Comparison of ENCODE assay signal across 2 cellular contexts in genomic region chr6:10486215-10486614, GRCh38.
TF ChIP-seq lines count a peak whose summit lies in the region.

No MANE protein-coding gene starts in this region.

TF ChIP-seq in H1, 55 proteins besides CTCF, POLR2A, EP300 and RAD21 (continued from another document):
- TF ChIP-seq SP4 (IDR thresholded peaks at IDR 0.05; ENCODE audit: low read length): no peak

TF ChIP-seq in GM23338, 12 proteins besides CTCF, POLR2A, EP300 and RAD21:
- TF ChIP-seq ZNF462 (CRISPR knock-in tag; IDR thresholded peaks at IDR 0.05): no peak
- TF ChIP-seq ZNF114 (CRISPR knock-in tag; IDR thresholded peaks at IDR 0.05): no peak
- TF ChIP-seq JUNB (IDR thresholded peaks at IDR 0.05; ENCODE audit: unreplicated experiment): no peak
- TF ChIP-seq NANOG (IDR thresholded peaks at IDR 0.05; ENCODE audit: borderline replicate concordance): no peak
- no peak for TF ChIP-seq POLR2AphosphoS5 (IDR thresholded peaks at IDR 0.05; ENCODE audit: low read depth)
- TF ChIP-seq EZH2phosphoT487 (IDR thresholded peaks at IDR 0.05; ENCODE audit: unreplicated experiment): no peak
- no peak for TF ChIP-seq CREB1 (CRISPR knock-in tag; IDR thresholded peaks at IDR 0.05; ENCODE audit: low read depth)
- TF ChIP-seq STAT1 (IDR thresholded peaks at IDR 0.05; ENCODE audit: unreplicated experiment): no peak
- no peak for TF ChIP-seq ETS1 (IDR thresholded peaks at IDR 0.05)
- no peak for TF ChIP-seq ZNF331 (CRISPR knock-in tag; IDR thresholded peaks at IDR 0.05; ENCODE audit: low read depth)
- TF ChIP-seq REST (IDR thresholded peaks at IDR 0.05; ENCODE audit: unreplicated experiment): no peak
- no peak for TF ChIP-seq EZH2 (IDR thresholded peaks at IDR 0.05; ENCODE audit: low read depth, unreplicated experiment)
